17 cellular contexts compared by ENCODE assay signal in genomic region chr6:143457563-143458359, GRCh38. TPM values are rescaled to one million over a fixed set of nuclear protein-coding genes. Genes with fewer than 3 reads are reported as not detected.
A peak's percentile ranks its signal among the peaks of the same experiment; 100 is the strongest.
DNase-seq lines count a peak whose midpoint lies in the region; ATAC-seq and TF ChIP-seq lines count a peak whose summit lies in the region.
"Had no signal": no experiment of that assay in that cellular context is flagged by ENCODE, and none has a peak within 500 bp of the region (broad histone marks: within the 10 kb centered on the region; RNA-seq: fewer than 3 reads in every experiment).

No MANE protein-coding gene starts in this region.

- H3K9ac ChIP-seq in IMR-90 (ENCODE audit: low read depth, low read length) (no peak overlapping the region), mesendoderm (ENCODE audit: low read length) (no peak overlapping the region)

- H3K18ac ChIP-seq in IMR-90 (ENCODE audit: low read depth, low read length) (no peak overlapping the region), mesendoderm (ENCODE audit: low read length) (no peak overlapping the region)

- H2BK20ac ChIP-seq in IMR-90 (ENCODE audit: low read depth, low read length): no peak overlapping the region

- CTCF ChIA-PET in IMR-90 (lab: Yijun Ruan, JAX): no interaction called here

- H2BK120ac ChIP-seq in IMR-90 (ENCODE audit: low read depth, low read length) (no peak overlapping the region), mesendoderm (ENCODE audit: low read depth, low read length) (no peak overlapping the region)

- no peak overlapping the region for H3K56ac ChIP-seq in IMR-90 (ENCODE audit: extremely low read depth, insufficient read depth, low read length)
- no peak overlapping the region for H3K56ac ChIP-seq in mesendoderm (ENCODE audit: low read length)

- intact Hi-C loops in IMR-90 (cut with micrococcal nuclease): no loop called here

- no peak overlapping the region for H2AFZ ChIP-seq in IMR-90 (replicated peaks; ENCODE audit: low read length, poor library complexity)

- no peak overlapping the region for H4K91ac ChIP-seq in IMR-90 (ENCODE audit: insufficient read depth, low read depth, low read length)

- H3K4ac ChIP-seq in IMR-90 (ENCODE audit: low read depth, low read length) (no peak overlapping the region), mesendoderm (ENCODE audit: low read depth, low read length) (no peak overlapping the region)

- H4K5ac ChIP-seq in IMR-90 (ENCODE audit: low read depth, low read length) (no peak overlapping the region), mesendoderm (ENCODE audit: low read length) (no peak overlapping the region)

- WGBS in IMR-90 (ENCODE audit: extremely low coverage in 2 of 2, insufficient read length in 1 of 2), 2 experiments: no CpG with 5 or more reads among the region's 2 CpGs
- WGBS in mesendoderm (ENCODE audit: extremely low coverage, insufficient coverage, low lambda C conversion rate): no CpG with 5 or more reads among the region's 2 CpGs

- no peak overlapping the region for H3K4me2 ChIP-seq in IMR-90 (ENCODE audit: low read depth, low read length)
- H3K4me2 ChIP-seq in mesendoderm (ENCODE audit: low read length): no peak overlapping the region

- no peak overlapping the region for H2BK5ac ChIP-seq in IMR-90 (ENCODE audit: low read depth, low read length, poor library complexity, severe bottlenecking)
- H2BK5ac ChIP-seq in mesendoderm (ENCODE audit: low read length): no peak overlapping the region

- dilution Hi-C loops in IMR-90 (cut with HindIII; ENCODE audit: low sequenced_read_pairs, unreplicated experiment): no loop called here

- TF ChIP-seq CTCF in IMR-90 (conservative IDR thresholded peaks at IDR 0.05; ENCODE audit: low read depth, low read length) (no peak), cardiac fibroblast (IDR thresholded peaks at IDR 0.05; ENCODE audit: low read depth, low read length) (no peak), GM20000 (IDR thresholded peaks at IDR 0.05; ENCODE audit: extremely low read depth, missing control alignments) (no peak)

- TF ChIP-seq RAD21 in IMR-90 (IDR thresholded peaks at IDR 0.05; ENCODE audit: low read length): no peak

- POLR2A ChIA-PET in IMR-90 (lab: Charles Lee; ENCODE audit: unreplicated experiment): no interaction called here

- H3K4me3 ChIP-seq in IMR-90 (ENCODE audit: insufficient read depth, low read depth, low read length) (no peak overlapping the region), cardiac fibroblast (replicated peaks in 1 of 2; ENCODE audit: low read depth in 2 of 2, low read length in 2 of 2) (no peak overlapping the region), mesendoderm (ENCODE audit: low read length) (no peak overlapping the region)
- H3K4me3 ChIP-seq: adrenal gland, heart right ventricle, spleen had no signal

- H2AK9ac ChIP-seq in IMR-90 (replicated peaks; ENCODE audit: low read depth, low read length, poor library complexity): no peak overlapping the region

- TF ChIP-seq POLR2A in IMR-90 (IDR thresholded peaks at IDR 0.05; ENCODE audit: low read depth, low read length): no peak
- TF ChIP-seq POLR2A in GM18505 (IDR thresholded peaks at IDR 0.05; ENCODE audit: borderline replicate concordance, extremely low read depth, insufficient read depth, insufficient read length): no peak

- BruUV-seq in IMR-90 (replicated peaks; lab: Mats Ljungman, UMichigan): no TSS peak

- peaks cover 0 to 21% of the 10 kb centered on the region in 2 experiments; a peak in 3 of 4 replicates for H3K79me1 ChIP-seq in IMR-90 (ENCODE audit: low read depth in 1 of 2, low read length in 2 of 2)
- H3K79me1 ChIP-seq in mesendoderm (ENCODE audit: low read length): no peaks in the 10 kb centered on the region

- H2AK5ac ChIP-seq in IMR-90 (ENCODE audit: low read depth, low read length) (no peak overlapping the region), mesendoderm (ENCODE audit: low read length) (no peak overlapping the region)

- H3K9me3 ChIP-seq in IMR-90 (ENCODE audit: control insufficient read depth, insufficient read depth, low read length): no peaks in the 10 kb centered on the region
- H3K9me3 ChIP-seq: adrenal gland, heart right ventricle, spleen had no signal

- H3K27ac ChIP-seq in IMR-90 (ENCODE audit: insufficient read depth, low read length) (no peak overlapping the region), mesendoderm (ENCODE audit: low read depth, low read length) (no peak overlapping the region)
- H3K27ac ChIP-seq: adrenal gland, heart right ventricle, spleen had no signal

- no peaks in the 10 kb centered on the region for H4K20me1 ChIP-seq in IMR-90 (ENCODE audit: insufficient read depth, low read length)

- ATAC-seq in IMR-90 (ENCODE audit: low read depth) (peak; percentile 76), GM18505 (IDR thresholded peaks at IDR 0.05; ENCODE audit: unreplicated experiment) (no peak)
- ATAC-seq: heart right ventricle, T-cell had no signal

- H4K8ac ChIP-seq in IMR-90 (ENCODE audit: low read depth in 2 of 2, low read length in 2 of 2) (no peak overlapping the region), mesendoderm (ENCODE audit: low read depth, low read length) (no peak overlapping the region)

- H3K9me1 ChIP-seq in IMR-90 (ENCODE audit: insufficient read depth, low read length): no peaks in the 10 kb centered on the region

- DNase-seq in AG08395 (ENCODE audit: low spot score) (peak; percentile 12), IMR-90 (peak; percentile 21), cardiac fibroblast (ENCODE audit: low read depth in 2 of 2) (peak; percentile 8 to 27), mesendoderm (peak; percentile 37), GM20000 (ENCODE audit: low spot score) (no peak), iPS-NIHi7 (ENCODE audit: extremely low spot score) (no peak), HUDEP-2 (lab: John Stamatoyannopoulos, UW; ENCODE audit: unreplicated experiment in 76 of 76) (no peak)
- DNase-seq: activated T-cell treated with anti-CD3 and anti-CD28 coated beads, Interleukin-2, amount 50 U/mL, for 1 hour; adrenal gland; endodermal cell; heart right ventricle; NCI-H1417; NCI-H446; spleen; substantia nigra; T-cell had no signal

- peaks cover 7% of the 10 kb centered on the region for H3K36me3 ChIP-seq in IMR-90 (ENCODE audit: control insufficient read depth, insufficient read depth, low read length)
- no peaks in the 10 kb centered on the region for H3K36me3 ChIP-seq in mesendoderm (ENCODE audit: control insufficient read depth, insufficient read depth, low read length)

- H3K4me1 ChIP-seq in IMR-90 (ENCODE audit: control insufficient read depth, insufficient read depth, low read length): no peaks in the 10 kb centered on the region
- no peaks in the 10 kb centered on the region for H3K4me1 ChIP-seq in mesendoderm (ENCODE audit: control insufficient read depth, low read depth, low read length)

- H3K14ac ChIP-seq in IMR-90 (replicated peaks; ENCODE audit: low read depth, low read length): no peak overlapping the region

- no peaks in the 10 kb centered on the region for H3K79me2 ChIP-seq in mesendoderm (ENCODE audit: control insufficient read depth, insufficient read depth, low read length)

- H2BK15ac ChIP-seq in IMR-90 (ENCODE audit: low read depth, low read length) (no peak overlapping the region), mesendoderm (replicated peaks; ENCODE audit: low read depth) (no peak overlapping the region)

- H3K27me3 ChIP-seq in IMR-90 (ENCODE audit: control insufficient read depth, insufficient read depth, low read length): no peaks in the 10 kb centered on the region
- no peaks in the 10 kb centered on the region for H3K27me3 ChIP-seq in mesendoderm (ENCODE audit: insufficient read depth, low read length, poor library complexity)
- H3K27me3 ChIP-seq: adrenal gland, heart right ventricle, spleen had no signal

- H3K23ac ChIP-seq in IMR-90 (ENCODE audit: low read depth, low read length) (no peak overlapping the region), mesendoderm (ENCODE audit: low read length) (no peak overlapping the region)

- in situ Hi-C loops in IMR-90 (cut with MboI; ENCODE audit: low sequenced_read_pairs): no loop called here

TF ChIP-seq in IMR-90, 13 proteins besides CTCF, POLR2A, EP300 and RAD21 (continues in another document):
- TF ChIP-seq CEBPB (IDR thresholded peaks at IDR 0.05; ENCODE audit: low read depth, low read length): no peak
- TF ChIP-seq NFE2L2 (IDR thresholded peaks at IDR 0.05; ENCODE audit: low read depth, low read length): no peak
- TF ChIP-seq MXI1 (IDR thresholded peaks at IDR 0.05; ENCODE audit: borderline replicate concordance, low read depth, low read length): no peak
- TF ChIP-seq SMC3 (IDR thresholded peaks at IDR 0.05; ENCODE audit: low read depth, low read length): no peak
- TF ChIP-seq CHD1 (IDR thresholded peaks at IDR 0.05; ENCODE audit: low read depth, low read length): no peak
- TF ChIP-seq FOS (IDR thresholded peaks at IDR 0.05; ENCODE audit: low read depth, low read length): no peak
- TF ChIP-seq BHLHE40 (IDR thresholded peaks at IDR 0.05; ENCODE audit: low read depth, low read length): no peak
- TF ChIP-seq RFX5 (IDR thresholded peaks at IDR 0.05; ENCODE audit: low read depth, low read length): no peak
- TF ChIP-seq MAFK (IDR thresholded peaks at IDR 0.05; ENCODE audit: low read depth, low read length): no peak

RNA-seq across cellular contexts. Expression of gene PEX3, which starts 7.2 kb away (rescaled TPM):
- total RNA-seq in IMR-90 (2012; rRNA removed): 13.3 and 16.4 TPM in 2 replicates
- polyA plus RNA-seq in IMR-90 (2012; rRNA removed): 13.7 and 15.1 TPM in 2 replicates
- 2.5 and 3.5 TPM in 2 replicates for polyA plus RNA-seq in IMR-90 (2012; cell fraction: cytosol; rRNA removed)
- 1.1 and 9.8 TPM in 2 replicates for polyA plus RNA-seq in IMR-90 (2012; cell fraction: nucleus; rRNA removed; ENCODE audit: low replicate concordance)
- 24.3 TPM for polyA plus RNA-seq in mesendoderm (2013, experiment 1 of 2)
- polyA plus RNA-seq in mesendoderm (2013, experiment 2 of 2): 24.9 TPM

RNA-seq across cellular contexts. Expression of gene ADAT2, which starts 7.3 kb away (rescaled TPM):
- total RNA-seq in IMR-90 (2012; rRNA removed): 2.7 and 3.9 TPM in 2 replicates
- 3.2 and 5.4 TPM in 2 replicates for polyA plus RNA-seq in IMR-90 (2012; rRNA removed)
- 0.65 and 1.3 TPM in 2 replicates for polyA plus RNA-seq in IMR-90 (2012; cell fraction: cytosol; rRNA removed)
- polyA plus RNA-seq in IMR-90 (2012; cell fraction: nucleus; rRNA removed; ENCODE audit: low replicate concordance): 3.9 and 24.4 TPM in 2 replicates
- polyA plus RNA-seq in mesendoderm (2013, experiment 1 of 2): 5.4 TPM
- polyA plus RNA-seq in mesendoderm (2013, experiment 2 of 2): 4.4 TPM

RNA-seq across cellular contexts. Expression of gene FUCA2, which starts 53.8 kb away (rescaled TPM):
- 44.1 and 52.5 TPM in 2 replicates for total RNA-seq in IMR-90 (2012; rRNA removed)
- 37.8 and 47.4 TPM in 2 replicates for polyA plus RNA-seq in IMR-90 (2012; rRNA removed)
- 41.6 and 46.4 TPM in 2 replicates for polyA plus RNA-seq in IMR-90 (2012; cell fraction: cytosol; rRNA removed)
- polyA plus RNA-seq in IMR-90 (2012; cell fraction: nucleus; rRNA removed; ENCODE audit: low replicate concordance): 29.4 and 35.2 TPM in 2 replicates
- 29.0 TPM for polyA plus RNA-seq in mesendoderm (2013, experiment 1 of 2)
- 30.0 TPM for polyA plus RNA-seq in mesendoderm (2013, experiment 2 of 2)

Comparison
In these comparisons a context has a peak if more than half of its experiments do, and no peak if none do; other contexts are left out.
1. DNase-seq: peak in AG08395 (single experiment), IMR-90 (single experiment), cardiac fibroblast (2 of 2) and mesendoderm (single experiment); none in GM20000 (single experiment), iPS-NIHi7 (single experiment) and HUDEP-2 (0 of 76).